17 cellular contexts compared by ENCODE assay signal in the genomic region with DNA sequence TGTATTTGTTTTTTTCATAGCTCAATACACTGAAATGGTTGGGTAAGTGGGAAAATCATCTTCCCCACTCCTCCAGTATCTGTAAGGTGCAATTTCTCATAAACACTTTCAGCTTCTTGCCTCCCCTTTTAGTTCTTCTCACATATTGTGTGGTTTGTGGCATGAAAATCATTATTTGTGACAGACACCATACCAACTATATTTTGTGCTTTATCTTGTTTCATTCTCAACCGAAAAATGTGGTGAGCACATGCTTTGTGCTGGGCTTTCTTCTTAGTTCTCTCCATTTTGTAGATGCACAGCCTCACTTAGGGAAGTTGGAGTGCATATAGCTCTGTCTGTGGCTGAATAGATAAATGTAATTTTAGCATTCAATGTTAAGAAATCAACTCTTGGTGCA. TPM values are rescaled to one million over a fixed set of nuclear protein-coding genes. Genes with fewer than 3 reads are reported as not detected.
DNase-seq lines count a peak whose midpoint lies in the region; ATAC-seq, FAIRE-seq and TF ChIP-seq lines count a peak whose summit lies in the region.
"Had no signal": no experiment of that assay in that cellular context is flagged by ENCODE, and none has a peak within 500 bp of the region (broad histone marks: within the 10 kb centered on the region; RNA-seq: fewer than 3 reads in every experiment).

No MANE protein-coding gene starts in this region.

- TF ChIP-seq RAD21 in HepG2 (CRISPR knock-in tag; IDR thresholded peaks at IDR 0.05), result no peak

- H3K9me3 Mint-ChIP-seq in CD4-positive, alpha-beta T cell, result no peaks in the 10 kb centered on the region
- H3K9me3 Mint-ChIP-seq in HFFc6 (no peaks in the 10 kb centered on the region), immature natural killer cell (no peaks in the 10 kb centered on the region)
- no peaks in the 10 kb centered on the region for H3K9me3 Mint-ChIP-seq in activated T-helper 2 cell treated with anti-CD3 and anti-CD28 coated beads, Interferon-gamma antibody, Interleukin-2, Interleukin-4, amounts not matched to agents 10 μg/mL and 5 μg/mL and 100 μg/mL, durations not matched to agents 14 hours and 24 hours and 36 hours
- no peaks in the 10 kb centered on the region for H3K9me3 Mint-ChIP-seq in activated CD4-positive, alpha-beta T cell treated with anti-CD3 and anti-CD28 coated beads, Interleukin-2, amount 10 ng/mL, durations not matched to agents 7 days and 5 days

- H3K4me1 ChIP-seq in HepG2 (ENCODE audit: insufficient read depth, low read length), result peaks cover 9% of the 10 kb centered on the region

- H3K4me1 Mint-ChIP-seq in CD4-positive, alpha-beta T cell (ENCODE audit: low read depth), result peaks cover 59% of the 10 kb centered on the region
- H3K4me1 Mint-ChIP-seq in HFFc6 (ENCODE audit: low read depth), result peaks cover 64% of the 10 kb centered on the region
- H3K4me1 Mint-ChIP-seq in activated T-helper 2 cell treated with anti-CD3 and anti-CD28 coated beads, Interferon-gamma antibody, Interleukin-2, Interleukin-4, amounts not matched to agents 10 μg/mL and 5 μg/mL and 100 μg/mL, durations not matched to agents 14 hours and 24 hours and 36 hours (ENCODE audit: low read depth), result peaks cover 38% of the 10 kb centered on the region
- H3K4me1 Mint-ChIP-seq in immature natural killer cell, result peaks cover 36 to 45% of the 10 kb centered on the region in 2 donors
- peaks cover 49% of the 10 kb centered on the region for H3K4me1 Mint-ChIP-seq in activated CD4-positive, alpha-beta T cell treated with anti-CD3 and anti-CD28 coated beads, Interleukin-2, amount 10 ng/mL, durations not matched to agents 7 days and 5 days

- H3K27me3 ChIP-seq in CD4-positive, alpha-beta T cell (ENCODE audit: control insufficient read depth, insufficient read depth, low read length), result no peaks in the 10 kb centered on the region
- no peaks in the 10 kb centered on the region; a peak in 1 of 5 replicates for H3K27me3 ChIP-seq in HepG2 (ENCODE audit: control insufficient read depth in 1 of 2, insufficient read depth in 2 of 2, low read length in 2 of 2)

- no peak overlapping the region for H3K9ac ChIP-seq in HepG2 (ENCODE audit: insufficient read depth, low read depth, low read length)

- no TSS peak for BruUV-seq in HepG2 (replicated peaks; lab: Mats Ljungman, UMichigan)

- no peaks in the 10 kb centered on the region for H3K9me3 ChIP-seq in CD4-positive, alpha-beta T cell (ENCODE audit: control insufficient read depth, low read length)
- H3K9me3 ChIP-seq in HepG2 (ENCODE audit: low read length), result no peaks in the 10 kb centered on the region

- no peak for TF ChIP-seq EP300 in HepG2 (IDR thresholded peaks at IDR 0.05; ENCODE audit: low read depth in 2 of 2, low read length in 2 of 2)
- no peak for TF ChIP-seq EP300 in HepG2 (CRISPR knock-in tag; IDR thresholded peaks at IDR 0.05; ENCODE audit: borderline replicate concordance)

- no peak for FAIRE-seq in HepG2 (lab: Jason Lieb, UNC)
- FAIRE-seq: D721Med, RCC 7860 had no signal

- intact Hi-C loops in CD4-positive, alpha-beta T cell (cut with DNase I, micrococcal nuclease), result no loop called here
- intact Hi-C loops in activated T-helper 2 cell treated with anti-CD3 and anti-CD28 coated beads, Interferon-gamma antibody, Interleukin-2, Interleukin-4, amounts not matched to agents 10 μg/mL and 5 μg/mL and 100 μg/mL, durations not matched to agents 14 hours and 24 hours and 36 hours (cut with micrococcal nuclease), result no loop called here
- intact Hi-C loops in HepG2 (cut with micrococcal nuclease; ENCODE audit: unreplicated experiment), result no loop called here

- no peak overlapping the region for H3K4me3 Mint-ChIP-seq in CD4-positive, alpha-beta T cell
- H3K4me3 Mint-ChIP-seq in HFFc6 (no peak overlapping the region), immature natural killer cell (peak overlapping the region in 2 of 5 donors; percentile 43 to 57)
- peak overlapping the region; percentile 33 for H3K4me3 Mint-ChIP-seq in activated T-helper 2 cell treated with anti-CD3 and anti-CD28 coated beads, Interferon-gamma antibody, Interleukin-2, Interleukin-4, amounts not matched to agents 10 μg/mL and 5 μg/mL and 100 μg/mL, durations not matched to agents 14 hours and 24 hours and 36 hours (ENCODE audit: low read depth)
- no peak overlapping the region for H3K4me3 Mint-ChIP-seq in activated CD4-positive, alpha-beta T cell treated with anti-CD3 and anti-CD28 coated beads, Interleukin-2, amount 10 ng/mL, durations not matched to agents 7 days and 5 days

- TF ChIP-seq POLR2A in HepG2 (IDR thresholded peaks at IDR 0.05; ENCODE audit: insufficient read depth in 1 of 2, low read depth in 2 of 2, low read length in 2 of 2), result no peak

- peak overlapping the region; percentile 33 for H3K27ac Mint-ChIP-seq in CD4-positive, alpha-beta T cell
- H3K27ac Mint-ChIP-seq in HFFc6 (peak overlapping the region; percentile 28; the same call in 1 of the 2 replicates), immature natural killer cell (peak overlapping the region; percentile 61 to 89 (median 82))
- H3K27ac Mint-ChIP-seq in activated T-helper 2 cell treated with anti-CD3 and anti-CD28 coated beads, Interferon-gamma antibody, Interleukin-2, Interleukin-4, amounts not matched to agents 10 μg/mL and 5 μg/mL and 100 μg/mL, durations not matched to agents 14 hours and 24 hours and 36 hours, result peak overlapping the region; percentile 80
- H3K27ac Mint-ChIP-seq in activated CD4-positive, alpha-beta T cell treated with anti-CD3 and anti-CD28 coated beads, Interleukin-2, amount 10 ng/mL, durations not matched to agents 7 days and 5 days, result no peak overlapping the region

- in situ Hi-C loops in HepG2 (cut with HindIII; ENCODE audit: extremely low pct_ligation_motif_present, low pct_unique_long_range_greater_than_20kb), result no loop called here

- 100% methylated on average over 1 of the region's 1 CpG for WGBS in HepG2 (ENCODE audit: low lambda C conversion rate)

- no peak overlapping the region for H3K4me3 ChIP-seq in HepG2 (replicated peaks in 1 of 3; ENCODE audit: insufficient read depth in 1 of 3, low read depth in 2 of 3, low read length in 3 of 3)

- peaks cover 54% of the 10 kb centered on the region for H3K36me3 Mint-ChIP-seq in CD4-positive, alpha-beta T cell (ENCODE audit: low read depth)
- peaks cover 28% of the 10 kb centered on the region for H3K36me3 Mint-ChIP-seq in HFFc6 (ENCODE audit: low read depth)
- H3K36me3 Mint-ChIP-seq in activated T-helper 2 cell treated with anti-CD3 and anti-CD28 coated beads, Interferon-gamma antibody, Interleukin-2, Interleukin-4, amounts not matched to agents 10 μg/mL and 5 μg/mL and 100 μg/mL, durations not matched to agents 14 hours and 24 hours and 36 hours (ENCODE audit: low read depth), result peaks cover 22% of the 10 kb centered on the region
- peaks cover 0 to 6% (median 3%) of the 10 kb centered on the region in 3 donors for H3K36me3 Mint-ChIP-seq in immature natural killer cell
- H3K36me3 Mint-ChIP-seq in activated CD4-positive, alpha-beta T cell treated with anti-CD3 and anti-CD28 coated beads, Interleukin-2, amount 10 ng/mL, durations not matched to agents 7 days and 5 days (ENCODE audit: low read depth), result peaks cover 23% of the 10 kb centered on the region

- no peak for ATAC-seq in CD4-positive, alpha-beta T cell (ENCODE audit: poor library complexity)
- ATAC-seq in GM21717 (IDR thresholded peaks at IDR 0.05; ENCODE audit: unreplicated experiment) (no peak), HepG2 (no peak)

- no peaks in the 10 kb centered on the region for H3K36me3 ChIP-seq in HepG2 (replicated peaks in 1 of 2; ENCODE audit: control insufficient read depth in 1 of 2, insufficient read depth in 2 of 2, low read length in 2 of 2)

- H3K27ac ChIP-seq in CD4-positive, alpha-beta T cell (ENCODE audit: low read depth, low read length), result no peak overlapping the region
- no peak overlapping the region for H3K27ac ChIP-seq in HepG2 (ENCODE audit: extremely low read length, insufficient read depth, low read length)

- CTCF ChIA-PET in CD4-positive, alpha-beta T cell (lab: Charles Lee), result interaction anchor here (1.5 kb wide), 1 partner anchor 27 kb away, joined by 4 read pairs; no protein-coding TSS in a partner anchor
- CTCF ChIA-PET in activated CD4-positive, alpha-beta T cell treated with anti-CD3 and anti-CD28 coated beads, Interleukin-2, amount 10 ng/mL, durations not matched to agents 7 days and 5 days (lab: Charles Lee), result interaction anchor here (5.2 kb wide), 1 partner anchor 18 kb away, joined by 26 read pairs; no protein-coding TSS in a partner anchor
- CTCF ChIA-PET in HepG2 (lab: Yijun Ruan, JAX; ENCODE audit: low intra/inter-chr PET ratio, low total read pairs), result no interaction called here

- no peaks in the 10 kb centered on the region for H3K27me3 Mint-ChIP-seq in CD4-positive, alpha-beta T cell
- H3K27me3 Mint-ChIP-seq in HFFc6 (ENCODE audit: insufficient read depth) (no peaks in the 10 kb centered on the region; the same call in 1 of the 2 replicates), immature natural killer cell (ENCODE audit: low read depth in 3 of 3) (peaks cover 19 to 24% (median 19%) of the 10 kb centered on the region in 3 donors)
- H3K27me3 Mint-ChIP-seq in activated T-helper 2 cell treated with anti-CD3 and anti-CD28 coated beads, Interferon-gamma antibody, Interleukin-2, Interleukin-4, amounts not matched to agents 10 μg/mL and 5 μg/mL and 100 μg/mL, durations not matched to agents 14 hours and 24 hours and 36 hours (ENCODE audit: low read depth), result no peaks in the 10 kb centered on the region
- H3K27me3 Mint-ChIP-seq in activated CD4-positive, alpha-beta T cell treated with anti-CD3 and anti-CD28 coated beads, Interleukin-2, amount 10 ng/mL, durations not matched to agents 7 days and 5 days, result no peaks in the 10 kb centered on the region

- TF ChIP-seq CTCF in CD4-positive, alpha-beta T cell (IDR thresholded peaks at IDR 0.05), result no peak
- no peak for TF ChIP-seq CTCF in HFFc6 (IDR thresholded peaks at IDR 0.05)
- no peak for TF ChIP-seq CTCF in GM10266 (IDR thresholded peaks at IDR 0.05; ENCODE audit: control insufficient read depth, insufficient read depth, low read depth, missing control alignments)
- no peak for TF ChIP-seq CTCF in HepG2 (CRISPR knock-in tag; IDR thresholded peaks at IDR 0.05)

- H3K79me2 ChIP-seq in HepG2 (ENCODE audit: insufficient read depth, low read length), result no peaks in the 10 kb centered on the region

- POLR2A ChIA-PET in CD4-positive, alpha-beta T cell (lab: Charles Lee), result interaction anchor here (0.8 to 2.8 kb wide), 5 partner anchors 18 to 76 kb away, joined by 3 to 15 read pairs (median 7); no protein-coding TSS in a partner anchor
- POLR2A ChIA-PET in activated CD4-positive, alpha-beta T cell treated with anti-CD3 and anti-CD28 coated beads, Interleukin-2, amount 10 ng/mL, durations not matched to agents 7 days and 5 days (lab: Charles Lee), result interaction anchor here (0.7 kb wide), 1 partner anchor 59 kb away, joined by 4 read pairs; no protein-coding TSS in a partner anchor
- POLR2A ChIA-PET in HepG2 (lab: Yijun Ruan, JAX), result no interaction called here

- H3K4me2 ChIP-seq in HepG2 (ENCODE audit: low read depth, low read length), result no peak overlapping the region

- no peak overlapping the region for H2AFZ ChIP-seq in HepG2 (ENCODE audit: low read length)

- DNase-seq in CD4-positive, alpha-beta T cell, result no peak
- DNase-seq in HFFc6, result no peak
- no peak for DNase-seq in activated T-helper 2 cell treated with anti-CD3 and anti-CD28 coated beads, Interferon-gamma antibody, Interleukin-2, Interleukin-4, amounts not matched to agents 10 μg/mL and 5 μg/mL and 100 μg/mL, durations not matched to agents 14 hours and 24 hours and 36 hours (ENCODE audit: low spot score)
- peak; percentile 21 to 30 (median 23) for DNase-seq in immature natural killer cell
- no peak for DNase-seq in activated CD4-positive, alpha-beta T cell treated with anti-CD3 and anti-CD28 coated beads, Interleukin-2, amount 10 ng/mL, durations not matched to agents 7 days and 5 days
- no peak for DNase-seq in GM10266 (ENCODE audit: extremely low spot score)
- DNase-seq in HepG2 (ENCODE audit: low spot score), result no peak
- DNase-seq: CD4-positive, CD25-positive, alpha-beta regulatory T cell; GF-D8; Kasumi-1; NCI-H1436; NCI-H2029 treated with DMSO at 0.1 percent for 48 hours; NCI-H510A treated with DMSO at 0.1 percent for 48 hours; SHP77 had no signal

- H4K20me1 ChIP-seq in HepG2 (ENCODE audit: insufficient read depth, low read length), result no peaks in the 10 kb centered on the region

RNA-seq across cellular contexts. Expression of gene ANXA2R, which starts 6.4 kb away (rescaled TPM):
- total RNA-seq in CD4-positive, alpha-beta T cell, result 10 to 100 TPM; 45.6 to 48.9 TPM
- 1 to 10 TPM in 3 of 6 experiments, under 1 TPM in 3; 0.85 to 1.5 (median 1.1) TPM for total RNA-seq in HFFc6 (2021; fragmentation: NEBNext Ultra II Directional; extraction: Animal tissue kit (Norgen Biotek cat#: 25700))
- total RNA-seq in activated T-helper 2 cell treated with anti-CD3 and anti-CD28 coated beads, Interferon-gamma antibody, Interleukin-2, Interleukin-4, amounts not matched to agents 10 μg/mL and 5 μg/mL and 100 μg/mL, durations not matched to agents 14 hours and 24 hours and 36 hours, result 2.1 and 2.5 TPM in 2 replicates
- polyA plus RNA-seq in immature natural killer cell, result 10 to 100 TPM; 35.3 to 53.0 (median 44.3) TPM
- total RNA-seq in activated CD4-positive, alpha-beta T cell treated with anti-CD3 and anti-CD28 coated beads, Interleukin-2, amount 10 ng/mL, durations not matched to agents 7 days and 5 days, result 10 to 100 TPM; 29.5 to 32.0 TPM
- 0.76 and 0.95 TPM in 2 replicates for total RNA-seq in HepG2 (2016; rRNA removed; fragmentation: Illumina TruSeq; extraction: Trizol)
- total RNA-seq in HepG2 (2016; cell fraction: cytosol; rRNA removed; fragmentation: Illumina TruSeq; extraction: Trizol; ENCODE audit: low read depth), result 0.40 and 0.53 TPM in 2 replicates
- 0.58 and 0.74 TPM in 2 replicates for total RNA-seq in HepG2 (2016; cell fraction: insoluble cytoplasmic fraction; rRNA removed; fragmentation: Illumina TruSeq; extraction: Trizol)
- 0.65 TPM in 2 replicates for total RNA-seq in HepG2 (2016; cell fraction: membrane; rRNA removed; fragmentation: Illumina TruSeq; extraction: Trizol)
- total RNA-seq in HepG2 (2016; cell fraction: nucleus; rRNA removed; fragmentation: Illumina TruSeq; extraction: Trizol), result 1.5 and 1.8 TPM in 2 replicates
- 1.3 TPM in 2 replicates for polyA plus RNA-seq in HepG2 (2011; rRNA removed)
- 0.90 and 1.1 TPM in 2 replicates for polyA plus RNA-seq in HepG2 (2011; cell fraction: cytosol; rRNA removed)
- polyA plus RNA-seq in HepG2 (2011; cell fraction: nucleus; rRNA removed), result 2.6 and 2.7 TPM in 2 replicates
- 0.52 and 0.67 TPM in 2 replicates for polyA plus RNA-seq in HepG2 (2012)
- polyA plus RNA-seq in HepG2 (2016; cell fraction: cytosol; fragmentation: Illumina TruSeq; extraction: Trizol; ENCODE audit: low read depth), result 0.37 and 0.41 TPM in 2 replicates
- 0.28 and 0.72 TPM in 2 replicates for polyA plus RNA-seq in HepG2 (2016; cell fraction: insoluble cytoplasmic fraction; fragmentation: Illumina TruSeq; extraction: Trizol; ENCODE audit: low read depth)
- polyA plus RNA-seq in HepG2 (2016; cell fraction: membrane; fragmentation: Illumina TruSeq; extraction: Trizol; ENCODE audit: low read depth), result 0.34 and 0.62 TPM in 2 replicates
- 1.2 and 1.5 TPM in 2 replicates for polyA plus RNA-seq in HepG2 (2016; cell fraction: nucleus; fragmentation: Illumina TruSeq; extraction: Trizol; ENCODE audit: insufficient read depth, low read depth)
- polyA minus RNA-seq in HepG2 (2011; rRNA and poly(A)+ RNA removed; ENCODE audit: low replicate concordance), result 1.5 and 11.0 TPM in 2 replicates
- polyA minus RNA-seq in HepG2 (2011; cell fraction: cytosol; rRNA and poly(A)+ RNA removed), result 0.49 TPM in 1 of 2 replicates, not detected in the other
- 3.9 and 4.5 TPM in 2 replicates for polyA minus RNA-seq in HepG2 (2011; cell fraction: nucleus; rRNA and poly(A)+ RNA removed)

Comparison
In these comparisons a context has a peak if more than half of its experiments do, and no peak if none do; other contexts are left out.
1. DNase-seq: peak in immature natural killer cell (3 of 3); none in CD4-positive, alpha-beta T cell (0 of 10), HFFc6 (single experiment), activated T-helper 2 cell treated with anti-CD3 and anti-CD28 coated beads, Interferon-gamma antibody, Interleukin-2, Interleukin-4, amounts not matched to agents 10 μg/mL and 5 μg/mL and 100 μg/mL, durations not matched to agents 14 hours and 24 hours and 36 hours (single experiment), activated CD4-positive, alpha-beta T cell treated with anti-CD3 and anti-CD28 coated beads, Interleukin-2, amount 10 ng/mL, durations not matched to agents 7 days and 5 days (single experiment), GM10266 (single experiment) and HepG2 (single experiment).